Comparison of ENCODE assay signal across 19 cellular contexts in genomic region chrX:12777670-12778069, GRCh38.
"Had no signal": no experiment of that assay in that cellular context is flagged by ENCODE, and none has a peak within 500 bp of the region (broad histone marks: within the 10 kb centered on the region; RNA-seq: fewer than 3 reads in every experiment).

No MANE protein-coding gene starts in this region.

- ATAC-seq: activated CD4-positive, CD25-positive, alpha-beta regulatory T cell treated with anti-CD3 and anti-CD28 coated beads, Interleukin-2, amount 50 U/mL, for 24 hours; activated T-cell treated with anti-CD3 and anti-CD28 coated beads, Interleukin-2, amount 50 U/mL, for 72 hours; body of pancreas; gastroesophageal sphincter; heart left ventricle; left lobe of liver; natural killer cell had no signal

- DNase-seq: activated CD4-positive, alpha-beta memory T cell treated with anti-CD3 and anti-CD28 coated beads, Interleukin-2, amount 10 ng/mL, durations not matched to agents 7 days and 5 days; activated CD4-positive, alpha-beta T cell treated with anti-CD3 and anti-CD28 coated beads, Interleukin-2, amount 10 ng/mL, durations not matched to agents 24 days and 14 days; activated effector memory CD4-positive, alpha-beta T cell treated with Interleukin-2 at 50 U/mL for 16 hours; activated naive CD4-positive, alpha-beta T cell treated with anti-CD3 and anti-CD28 coated beads, Interleukin-2, amount 10 ng/mL, durations not matched to agents 7 days and 5 days; activated T-cell treated with anti-CD3 and anti-CD28 coated beads, Interleukin-2, amount 50 U/mL, for 72 hours; amygdala; body of pancreas; cortex of kidney; heart left ventricle; kidney; natural killer cell; spleen; stimulated activated CD4-positive, alpha-beta T cell treated with anti-CD3 and anti-CD28 coated beads, Interleukin-4, amount 100 ng/mL, for 1 hour; stimulated activated naive CD4-positive, alpha-beta T cell; T-helper 2 cell; testis had no signal

- FAIRE-seq: kidney had no signal
